Comparison of ENCODE assay signal across 12 cellular contexts in genomic region chr2:177289824-177290632, GRCh38. TPM values are rescaled to one million over a fixed set of nuclear protein-coding genes. Genes with fewer than 3 reads are reported as not detected.
DNase-seq lines count a peak whose midpoint lies in the region; ATAC-seq and TF ChIP-seq lines count a peak whose summit lies in the region.
"Had no signal": no experiment of that assay in that cellular context is flagged by ENCODE, and none has a peak within 500 bp of the region (broad histone marks: within the 10 kb centered on the region; RNA-seq: fewer than 3 reads in every experiment).

No MANE protein-coding gene starts in this region.

- peak overlapping the region; percentile 58 for H3K4me3 Mint-ChIP-seq in stimulated activated effector memory CD8-positive, alpha-beta T cell treated with anti-CD3 and anti-CD28 coated beads, Interleukin-12 subunit alpha, Interleukin-12 subunit beta, amount 100 ng/mL, for 72 hours
- no peak overlapping the region for H3K4me3 Mint-ChIP-seq in Calu3 (ENCODE audit: low read depth, unreplicated experiment)

- in situ Hi-C loops in KBM-7 (cut with MboI; ENCODE audit: low pct_unique_long_range_greater_than_20kb, low sequenced_read_pairs), result no loop called here

- H3K4me1 Mint-ChIP-seq in stimulated activated effector memory CD8-positive, alpha-beta T cell treated with anti-CD3 and anti-CD28 coated beads, Interleukin-12 subunit alpha, Interleukin-12 subunit beta, amount 100 ng/mL, for 72 hours, result peaks cover 26% of the 10 kb centered on the region
- peaks cover 8% of the 10 kb centered on the region for H3K4me1 Mint-ChIP-seq in Calu3 (ENCODE audit: low read depth, unreplicated experiment)

- BruUV-seq in Calu3 (replicated peaks; lab: Mats Ljungman, UMichigan) (no TSS peak), A673 (replicated peaks; lab: Mats Ljungman, UMichigan) (no TSS peak)

- H3K9me3 ChIP-seq in HEK293 (ENCODE audit: control insufficient read depth, insufficient read depth, low read depth, low read length) (no peaks in the 10 kb centered on the region), A673 (ENCODE audit: low read depth, low read length, poor library complexity, severe bottlenecking) (no peaks in the 10 kb centered on the region)
- H3K9me3 ChIP-seq: tibial nerve had no signal

- H3K27me3 ChIP-seq in A673 (replicated peaks; ENCODE audit: insufficient read depth, low read depth, low read length, poor library complexity), result no peaks in the 10 kb centered on the region
- H3K27me3 ChIP-seq: tibial nerve had no signal

- POLR2A ChIA-PET in HEK293 (lab: Yijun Ruan, JAX), result no interaction called here
- POLR2A ChIA-PET in A673 (lab: Charles Lee; ENCODE audit: low non-redundant PET), result no interaction called here

- H3K36me3 ChIP-seq in HEK293 (ENCODE audit: control insufficient read depth in 2 of 2, insufficient read depth in 1 of 2, low read length in 2 of 2) (no peaks in the 10 kb centered on the region), A673 (ENCODE audit: insufficient read depth, low read length, poor library complexity, severe bottlenecking) (no peaks in the 10 kb centered on the region)

- H3K4me3 ChIP-seq in HEK293 (ENCODE audit: low read depth, low read length) (no peak overlapping the region), A673 (ENCODE audit: low read depth, low read length, poor library complexity, severe bottlenecking) (no peak overlapping the region)
- H3K4me3 ChIP-seq: lung, smooth muscle cell, tibial nerve had no signal

- no peaks in the 10 kb centered on the region for H3K27me3 Mint-ChIP-seq in Calu3 (ENCODE audit: unreplicated experiment)

- H3K36me3 Mint-ChIP-seq in stimulated activated effector memory CD8-positive, alpha-beta T cell treated with anti-CD3 and anti-CD28 coated beads, Interleukin-12 subunit alpha, Interleukin-12 subunit beta, amount 100 ng/mL, for 72 hours, result no peaks in the 10 kb centered on the region
- H3K36me3 Mint-ChIP-seq in Calu3 (ENCODE audit: insufficient read depth, unreplicated experiment), result no peaks in the 10 kb centered on the region

- peak; percentile 20 for DNase-seq in activated CD4-positive, alpha-beta T cell treated with anti-CD3 and anti-CD28 coated beads for 48 hours
- DNase-seq in activated CD4-positive, alpha-beta T cell treated with anti-CD3 and anti-CD28 coated beads for 1 hour, result no peak
- DNase-seq in KBM-7, result peak; percentile 40
- peak in 1 of 2 donors; percentile 60 for DNase-seq in stimulated activated effector memory CD8-positive, alpha-beta T cell treated with anti-CD3 and anti-CD28 coated beads, Interleukin-12 subunit alpha, Interleukin-12 subunit beta, amount 100 ng/mL, for 72 hours (ENCODE audit: low spot score in 2 of 2)
- no peak for DNase-seq in Calu3
- DNase-seq in A673 (ENCODE audit: low spot score), result no peak
- DNase-seq: NCI-H446 had no signal

- H3K4me1 ChIP-seq in HEK293 (ENCODE audit: control insufficient read depth, insufficient read depth, low read length), result no peaks in the 10 kb centered on the region
- peaks cover 6% of the 10 kb centered on the region for H3K4me1 ChIP-seq in A673 (ENCODE audit: insufficient read depth, low read length, poor library complexity, severe bottlenecking)
- H3K4me1 ChIP-seq: tibial nerve had no signal

- H3K27ac Mint-ChIP-seq in stimulated activated effector memory CD8-positive, alpha-beta T cell treated with anti-CD3 and anti-CD28 coated beads, Interleukin-12 subunit alpha, Interleukin-12 subunit beta, amount 100 ng/mL, for 72 hours, result peak overlapping the region; percentile 88
- no peak overlapping the region for H3K27ac Mint-ChIP-seq in Calu3 (ENCODE audit: unreplicated experiment)

- H3K27ac ChIP-seq in HEK293 (ENCODE audit: extremely low read depth, low read depth, low read length) (no peak overlapping the region), A673 (ENCODE audit: low read depth, low read length, poor library complexity, severe bottlenecking) (no peak overlapping the region)
- H3K27ac ChIP-seq: tibial nerve had no signal

- no peaks in the 10 kb centered on the region for H3K9me3 Mint-ChIP-seq in stimulated activated effector memory CD8-positive, alpha-beta T cell treated with anti-CD3 and anti-CD28 coated beads, Interleukin-12 subunit alpha, Interleukin-12 subunit beta, amount 100 ng/mL, for 72 hours
- H3K9me3 Mint-ChIP-seq in Calu3 (ENCODE audit: low read depth, unreplicated experiment), result no peaks in the 10 kb centered on the region

- CTCF ChIA-PET in HEK293 (lab: Yijun Ruan, JAX), result interaction anchor here (1.1 to 1.4 kb wide), 2 partner anchors 26 to 126 kb away, joined by 4 to 6 read pairs; no protein-coding TSS in a partner anchor
- CTCF ChIA-PET in Calu3 (lab: Charles Lee), result no interaction called here
- CTCF ChIA-PET in A673 (lab: Charles Lee), result no interaction called here

- intact Hi-C loops in Calu3 (cut with micrococcal nuclease; ENCODE audit: unreplicated experiment), result no loop called here
- intact Hi-C loops in A673 (cut with micrococcal nuclease; ENCODE audit: unreplicated experiment), result loop anchor here (10.0 kb wide), 1 partner anchor 125 kb away; no protein-coding TSS in a partner anchor

- peak; percentile 72 for ATAC-seq in stimulated activated effector memory CD8-positive, alpha-beta T cell treated with anti-CD3 and anti-CD28 coated beads, Interleukin-12 subunit alpha, Interleukin-12 subunit beta, amount 100 ng/mL, for 72 hours
- ATAC-seq in esophagus mucosa, result no peak

- TF ChIP-seq CTCF in HEK293 (tag by site-specific recombination; IDR thresholded peaks at IDR 0.05) (no peak), Calu3 (IDR thresholded peaks at IDR 0.05; ENCODE audit: unreplicated experiment) (no peak), A673 (conservative IDR thresholded peaks at IDR 0.05; ENCODE audit: low read depth, low read length) (no peak)

TF ChIP-seq in HEK293, 187 proteins besides CTCF, POLR2A, EP300 and RAD21:
- TF ChIP-seq KLF10 (tag by site-specific recombination; IDR thresholded peaks at IDR 0.05), result no peak
- no peak for TF ChIP-seq ZNF664 (tag by site-specific recombination; IDR thresholded peaks at IDR 0.05)
- no peak for TF ChIP-seq ZNF830 (tag by site-specific recombination; IDR thresholded peaks at IDR 0.05; ENCODE audit: low read depth)
- 0 out of 2 replicates have a peak, but pooled peaks have one; percentile 30 for TF ChIP-seq ZNF121 (tag by site-specific recombination; IDR thresholded peaks at IDR 0.05)
- no peak for TF ChIP-seq ZNF600 (tag by site-specific recombination; IDR thresholded peaks at IDR 0.05)
- TF ChIP-seq ZNF202 (tag by site-specific recombination; IDR thresholded peaks at IDR 0.05; ENCODE audit: borderline replicate concordance), result no peak

RNA-seq across cellular contexts. Expression of gene NFE2L2, which starts 25.5 kb away (rescaled TPM):
- total RNA-seq in esophagus mucosa (179 TPM), Calu3 (2022) (118 and 128 TPM in 2 replicates), A673 (2021) (72.7 and 80.0 TPM in 2 replicates)

Comparison
In these comparisons a context has a peak if more than half of its experiments do, and no peak if none do; other contexts are left out.
1. DNase-seq: peak in activated CD4-positive, alpha-beta T cell treated with anti-CD3 and anti-CD28 coated beads for 48 hours (single experiment) and KBM-7 (single experiment); none in activated CD4-positive, alpha-beta T cell treated with anti-CD3 and anti-CD28 coated beads for 1 hour (single experiment), Calu3 (single experiment) and A673 (single experiment).